8 cellular contexts compared by ENCODE assay signal in the genomic region with DNA sequence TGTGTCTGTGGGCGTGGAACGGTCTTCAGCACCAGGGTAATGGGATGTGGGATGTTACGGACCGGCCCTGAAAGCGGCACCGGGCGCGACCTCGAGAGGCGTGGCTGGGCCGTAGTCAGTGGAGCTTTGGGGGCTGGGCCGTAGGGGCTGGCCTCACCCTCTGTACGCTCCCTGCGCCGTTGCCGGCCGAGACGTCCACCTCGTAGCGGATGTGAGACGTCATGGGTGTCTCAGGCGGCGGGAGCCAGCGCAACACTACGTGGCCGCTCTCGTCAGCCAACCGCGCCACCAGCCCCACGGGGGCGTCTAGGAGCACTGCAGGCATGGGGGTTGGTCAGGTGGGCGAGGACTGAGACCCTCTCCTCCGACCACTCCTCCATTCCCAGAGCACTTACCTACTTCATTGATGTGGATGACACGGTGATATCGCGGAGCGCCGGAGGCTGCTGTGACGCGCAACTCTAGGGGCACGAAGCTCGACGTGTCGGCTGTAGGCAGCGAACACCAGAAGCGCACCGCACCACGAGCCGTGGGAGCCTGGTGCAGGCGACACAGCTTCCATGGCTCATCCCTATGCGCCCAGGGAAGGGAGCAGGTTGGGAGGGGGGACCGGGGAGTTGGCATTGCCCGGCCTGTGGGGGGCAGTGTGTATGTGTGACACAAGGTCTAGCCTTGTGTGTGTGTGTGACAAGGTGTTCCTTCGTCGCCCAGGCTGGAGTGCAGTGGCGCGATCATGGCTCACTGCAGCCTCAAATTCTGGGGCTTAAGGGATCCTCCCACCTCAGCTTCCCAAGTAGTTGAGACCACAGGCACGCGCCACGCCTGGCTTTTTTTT.
A peak's percentile ranks its signal among the peaks of the same experiment; 100 is the strongest.
DNase-seq lines count a peak whose midpoint lies in the region; ATAC-seq and TF ChIP-seq lines count a peak whose summit lies in the region.

No MANE protein-coding gene starts in this region.

- DNase-seq in GDM1 (lab: John Stamatoyannopoulos, UW), result peak; percentile 77
- DNase-seq in KBM-7, result peak; percentile 94
- DNase-seq in T-helper 1 cell, result peak; percentile 67 to 96 (median 70)
- peak; percentile 80 for DNase-seq in astrocyte of the spinal cord (ENCODE audit: low read depth, low spot score)
- DNase-seq in iPS-NIHi7 (ENCODE audit: extremely low spot score), result peak; percentile 81
- peak; percentile 69 to 88 for DNase-seq in stimulated activated CD4-positive, alpha-beta T cell treated with anti-CD3 and anti-CD28 coated beads, Interleukin-2, amount 100 ng/mL, for 24 hours
- DNase-seq in NCI-H187 (lab: John Stamatoyannopoulos, UW), result no peak

- H3K4me3 ChIP-seq in astrocyte of the spinal cord (ENCODE audit: low read depth, low read length), result peak overlapping the region; percentile 66

- ATAC-seq in GM21825 (IDR thresholded peaks at IDR 0.05; ENCODE audit: unreplicated experiment), result peak; percentile 42

- TF ChIP-seq CTCF in astrocyte of the spinal cord (IDR thresholded peaks at IDR 0.05; ENCODE audit: low read depth, low read length), result no peak

- in situ Hi-C loops in KBM-7 (cut with MboI; ENCODE audit: low pct_unique_long_range_greater_than_20kb, low sequenced_read_pairs), result no loop called here
- in situ Hi-C loops in astrocyte of the spinal cord (cut with HindIII; ENCODE audit: low sequenced_read_pairs), result no loop called here

Comparison
In these comparisons a context has a peak if more than half of its experiments do, and no peak if none do; other contexts are left out.
1. DNase-seq: peak in GDM1 (single experiment), KBM-7 (single experiment), T-helper 1 cell (5 of 5), astrocyte of the spinal cord (single experiment), iPS-NIHi7 (single experiment) and stimulated activated CD4-positive, alpha-beta T cell treated with anti-CD3 and anti-CD28 coated beads, Interleukin-2, amount 100 ng/mL, for 24 hours (2 of 2); none in NCI-H187 (0 of 2).